19 cellular contexts compared by ENCODE assay signal in the genomic region with DNA sequence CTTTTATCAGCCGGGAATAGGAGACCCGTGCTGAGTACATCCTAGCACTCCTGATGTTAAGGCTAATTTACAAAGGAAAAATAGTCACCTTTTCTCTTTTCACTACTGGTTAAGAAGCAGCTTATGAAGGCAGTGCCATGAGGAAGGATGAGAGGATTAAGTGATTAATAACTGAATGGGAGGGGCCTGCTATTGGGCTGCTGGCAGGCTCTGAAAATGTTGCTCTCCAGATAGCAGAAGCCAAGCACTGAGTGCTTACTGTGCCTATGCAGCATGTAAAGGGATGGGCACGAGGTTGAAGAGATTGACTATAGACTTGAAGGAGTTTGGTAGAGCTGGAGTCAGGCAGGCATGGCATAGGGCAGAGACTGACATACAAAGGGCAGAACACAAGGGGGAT.
"Had no signal": no experiment of that assay in that cellular context is flagged by ENCODE, and none has a peak within 500 bp of the region (broad histone marks: within the 10 kb centered on the region; RNA-seq: fewer than 3 reads in every experiment).

No MANE protein-coding gene starts in this region.

- H3K36me3 ChIP-seq: Peyer's patch, SJSA1 had no signal

- H3K9me3 ChIP-seq: Peyer's patch, SJSA1 had no signal

- H3K27me3 ChIP-seq: Peyer's patch, SJSA1 had no signal

- ATAC-seq: Right ventricle myocardium inferior had no signal

- DNase-seq: Karpas-422; KBM-7; MM.1S; NCI-H1092 treated with DMSO at 0.1 percent for 48 hours; NCI-H1436; NCI-H187 treated with DMSO at 0.1 percent for 48 hours; NCI-H2029 treated with DMSO at 0.1 percent for 48 hours; NCI-H2171 treated with DMSO at 0.1 percent for 48 hours; NCI-H345; NCI-H526; NK-92 treated with Interleukin-12 subunit alpha and Interleukin-12 subunit beta, amount 100 ng/mL, for 24 hours; PC-9; Peyer's patch; SHP77 treated with DMSO at 0.1 percent for 48 hours had no signal

- H3K27ac Mint-ChIP-seq: T-helper 1 cell treated with Interleukin-12 subunit alpha and Interleukin-12 subunit beta and Interleukin-4 antibody, amounts not matched to agents 30 μg/mL and 1 μg/mL, for 36 hours; T-helper 2 cell treated with Interferon-gamma antibody and Interleukin-4, amounts not matched to agents 5 μg/mL and 100 μg/mL, for 36 hours had no signal

- H3K27ac ChIP-seq: PC-9, Peyer's patch, SJSA1, SK-N-MC had no signal

- H3K4me3 ChIP-seq: PC-9, Peyer's patch, SJSA1, SK-N-MC had no signal

- H3K4me3 Mint-ChIP-seq: T-helper 1 cell treated with Interleukin-12 subunit alpha and Interleukin-12 subunit beta and Interleukin-4 antibody, amounts not matched to agents 30 μg/mL and 1 μg/mL, for 36 hours; T-helper 2 cell treated with Interferon-gamma antibody and Interleukin-4, amounts not matched to agents 5 μg/mL and 100 μg/mL, for 36 hours had no signal
